8 cellular contexts compared by ENCODE assay signal in genomic region chr4:82372502-82372873, GRCh38. TPM values are rescaled to one million over a fixed set of nuclear protein-coding genes. Genes with fewer than 3 reads are reported as not detected.
DNase-seq lines count a peak whose midpoint lies in the region; ATAC-seq and TF ChIP-seq lines count a peak whose summit lies in the region.

No MANE protein-coding gene starts in this region.

- peaks cover 88% of the 10 kb centered on the region for H3K79me2 ChIP-seq in hepatocyte

- peak overlapping the region; percentile 99 for H3K27ac ChIP-seq in hepatocyte

- DNase-seq in AG08395 (ENCODE audit: low spot score) (peak; percentile 15), HAP-1 (ENCODE audit: low spot score in 2 of 2) (peak; percentile 28 to 64), RKO (ENCODE audit: low spot score) (peak; percentile 73), hepatocyte (ENCODE audit: low spot score) (peak; percentile 63), retina (peak; percentile 60)
- peak; percentile 57 for DNase-seq in activated naive CD8-positive, alpha-beta T cell treated with anti-CD3 and anti-CD28 coated beads, Interleukin-2, amount 50 U/mL, for 24 hours

- H3K9me3 Mint-ChIP-seq in activated naive CD8-positive, alpha-beta T cell treated with anti-CD3 and anti-CD28 coated beads, Interleukin-2, amount 50 U/mL, for 24 hours, result no peaks in the 10 kb centered on the region

- H3K27ac Mint-ChIP-seq in activated naive CD8-positive, alpha-beta T cell treated with anti-CD3 and anti-CD28 coated beads, Interleukin-2, amount 50 U/mL, for 24 hours, result peak overlapping the region; percentile 100

- peak overlapping the region; percentile 94 for H3K4me2 ChIP-seq in hepatocyte

- no peaks in the 10 kb centered on the region for H3K9me3 ChIP-seq in HAP-1
- no peaks in the 10 kb centered on the region for H3K9me3 ChIP-seq in hepatocyte (ENCODE audit: low read depth)

- H3K4me3 ChIP-seq in HAP-1 (peak overlapping the region; percentile 99), hepatocyte (peak overlapping the region; percentile 96)

- peaks cover 58% of the 10 kb centered on the region for H3K4me1 Mint-ChIP-seq in activated naive CD8-positive, alpha-beta T cell treated with anti-CD3 and anti-CD28 coated beads, Interleukin-2, amount 50 U/mL, for 24 hours

- WGBS in hepatocyte (ENCODE audit: low lambda C conversion rate, missing lambda C conversion rate), result 0% methylated on average over 13 of the region's 13 CpGs

- no peak for TF ChIP-seq CTCF in hepatocyte (IDR thresholded peaks at IDR 0.05; ENCODE audit: poor library complexity)

- peaks cover 59% of the 10 kb centered on the region for H4K20me1 ChIP-seq in hepatocyte (ENCODE audit: insufficient read depth, poor library complexity, severe bottlenecking)

- H3K4me3 Mint-ChIP-seq in activated naive CD8-positive, alpha-beta T cell treated with anti-CD3 and anti-CD28 coated beads, Interleukin-2, amount 50 U/mL, for 24 hours, result peak overlapping the region; percentile 99

- peaks cover 5% of the 10 kb centered on the region for H3K27me3 Mint-ChIP-seq in activated naive CD8-positive, alpha-beta T cell treated with anti-CD3 and anti-CD28 coated beads, Interleukin-2, amount 50 U/mL, for 24 hours

- H3K27me3 ChIP-seq in HAP-1 (ENCODE audit: low read depth), result no peaks in the 10 kb centered on the region
- H3K27me3 ChIP-seq in hepatocyte, result no peaks in the 10 kb centered on the region

- in situ Hi-C loops in HAP-1 (cut with MboI; ENCODE audit: low sequenced_read_pairs), result no loop called here

- H3K9me2 ChIP-seq in hepatocyte (replicated peaks; ENCODE audit: insufficient read depth), result no peaks in the 10 kb centered on the region

- no peak for ATAC-seq in activated naive CD8-positive, alpha-beta T cell treated with anti-CD3 and anti-CD28 coated beads, Interleukin-2, amount 50 U/mL, for 24 hours
- ATAC-seq in HG03135 (IDR thresholded peaks at IDR 0.05; ENCODE audit: unreplicated experiment) (no peak), GM19395 (IDR thresholded peaks at IDR 0.05; ENCODE audit: unreplicated experiment) (no peak)

- H3K4me1 ChIP-seq in HAP-1 (peaks cover 33% of the 10 kb centered on the region), hepatocyte (ENCODE audit: insufficient read depth) (peaks cover 21% of the 10 kb centered on the region)

- H3K36me3 ChIP-seq in HAP-1 (replicated peaks), result peaks cover 57% of the 10 kb centered on the region
- no peaks in the 10 kb centered on the region for H3K36me3 ChIP-seq in hepatocyte (replicated peaks; ENCODE audit: insufficient read depth, low read depth)

- H2AFZ ChIP-seq in hepatocyte, result no peak overlapping the region

- peaks cover 72% of the 10 kb centered on the region for H3K36me3 Mint-ChIP-seq in activated naive CD8-positive, alpha-beta T cell treated with anti-CD3 and anti-CD28 coated beads, Interleukin-2, amount 50 U/mL, for 24 hours (ENCODE audit: low read depth)

RNA-seq across cellular contexts. Expression of gene HNRNPD, which starts 1.3 kb away (rescaled TPM):
- 54.0 and 58.4 TPM in 2 replicates for total RNA-seq in hepatocyte
- 231 and 263 TPM in 2 replicates for polyA plus RNA-seq in hepatocyte

RNA-seq across cellular contexts. Expression of gene HNRNPDL, which starts 57.8 kb away (rescaled TPM):
- total RNA-seq in hepatocyte, result 268 and 272 TPM in 2 replicates
- 170 and 187 TPM in 2 replicates for polyA plus RNA-seq in hepatocyte

RNA-seq across cellular contexts. Expression of gene ENOPH1, which starts 57.9 kb away (rescaled TPM):
- 51.9 and 59.6 TPM in 2 replicates for total RNA-seq in hepatocyte
- polyA plus RNA-seq in hepatocyte, result 27.4 and 35.9 TPM in 2 replicates

Comparison
In these comparisons a context has a peak if more than half of its experiments do, and no peak if none do; other contexts are left out.
1. DNase-seq: peak in every context shown above with its lines; median percentile 73 in RKO; 63 in hepatocyte; 60 in retina; 57 in activated naive CD8-positive, alpha-beta T cell treated with anti-CD3 and anti-CD28 coated beads, Interleukin-2, amount 50 U/mL, for 24 hours; 46 in HAP-1; 15 in AG08395.